ENCODE assay signal across 8 cellular contexts in the genomic region with DNA sequence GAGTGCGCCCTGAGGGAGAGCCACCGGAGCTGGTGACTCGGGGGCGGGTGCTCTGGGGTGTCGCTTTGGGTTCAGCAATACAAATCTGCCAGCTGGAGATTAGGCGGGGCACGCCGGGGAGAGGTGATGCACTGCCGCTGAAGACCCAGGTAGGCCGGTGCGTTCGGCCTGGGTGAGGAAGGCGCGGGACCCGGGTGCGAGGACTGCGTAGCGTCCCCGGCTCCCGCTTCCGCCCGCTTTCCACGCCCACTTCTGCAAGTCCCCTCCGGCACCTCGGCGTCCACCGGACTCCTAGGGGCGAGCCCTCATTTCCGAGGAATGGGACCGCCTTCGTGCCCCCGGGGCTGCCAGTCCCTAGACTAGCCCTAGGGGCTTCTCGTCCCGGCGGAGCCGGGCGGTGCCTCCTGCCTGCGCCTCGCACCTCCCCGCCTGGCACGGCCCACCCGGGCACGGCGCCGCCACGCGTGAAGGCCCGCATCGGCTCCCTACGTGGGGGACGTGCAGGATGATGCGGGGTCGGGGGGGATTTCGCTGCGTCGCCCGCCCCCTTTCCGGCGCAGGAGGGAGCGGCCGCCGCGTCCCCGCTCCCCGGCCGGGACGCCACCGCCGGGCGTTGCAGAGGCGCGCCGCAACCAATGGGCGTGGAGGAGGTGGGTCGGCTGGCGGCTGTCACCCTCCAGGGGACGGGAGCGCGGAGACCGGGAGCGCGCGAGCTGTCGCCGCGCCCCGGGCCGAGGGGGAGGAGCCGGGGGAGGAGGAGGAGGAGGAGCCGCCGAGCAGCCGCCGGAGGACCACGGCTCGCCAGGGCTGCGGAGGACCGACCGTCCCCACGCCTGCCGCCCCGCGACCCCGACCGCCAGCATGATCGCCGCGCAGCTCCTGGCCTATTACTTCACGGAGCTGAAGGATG. TPM values are rescaled to one million over a fixed set of nuclear protein-coding genes. Genes with fewer than 3 reads are reported as not detected.
DNase-seq lines count a peak whose midpoint lies in the region; ATAC-seq and TF ChIP-seq lines count a peak whose summit lies in the region.

No MANE protein-coding gene starts in this region.

- in situ Hi-C loops in KBM-7 (cut with MboI; ENCODE audit: low pct_unique_long_range_greater_than_20kb, low sequenced_read_pairs), result no loop called here

- no peaks in the 10 kb centered on the region for H3K9me3 Mint-ChIP-seq in neural progenitor cell

- ATAC-seq in GM21619 (IDR thresholded peaks at IDR 0.05; ENCODE audit: unreplicated experiment) (peak; percentile 79), RWPE2 (ENCODE audit: low read depth) (peak; percentile 74)

- H3K9me2 ChIP-seq in DOHH2 (replicated peaks; ENCODE audit: control insufficient read depth, low read length), result no peaks in the 10 kb centered on the region

- peaks cover 25% of the 10 kb centered on the region for H3K4me1 Mint-ChIP-seq in neural progenitor cell

- H3K36me3 ChIP-seq in DOHH2 (ENCODE audit: control insufficient read depth, low read length), result peaks cover 8% of the 10 kb centered on the region
- H3K36me3 ChIP-seq in RWPE2 (ENCODE audit: low read depth), result peaks cover 7% of the 10 kb centered on the region; the same call in 1 of the 2 replicates
- H3K36me3 ChIP-seq in neural progenitor cell, result no peaks in the 10 kb centered on the region

- peaks cover 9% of the 10 kb centered on the region; the same call in 1 of the 2 replicates for H4K20me1 ChIP-seq in DOHH2 (ENCODE audit: control insufficient read depth, insufficient read depth, low read depth, low read length)
- peaks cover 20% of the 10 kb centered on the region for H4K20me1 ChIP-seq in neural progenitor cell (ENCODE audit: low read depth)

- no peak overlapping the region for H3K27ac Mint-ChIP-seq in neural progenitor cell

- H3K36me3 Mint-ChIP-seq in neural progenitor cell, result no peaks in the 10 kb centered on the region

- peak overlapping the region; percentile 94 for H2AFZ ChIP-seq in neural progenitor cell (replicated peaks)

- H3F3A ChIP-seq in DOHH2 (ENCODE audit: control insufficient read depth, insufficient read depth) (no peaks in the 10 kb centered on the region), neural progenitor cell (ENCODE audit: low read depth) (peaks cover 5% of the 10 kb centered on the region)

- H3K27me3 Mint-ChIP-seq in neural progenitor cell (ENCODE audit: insufficient read depth, low read depth), result peaks cover 8% of the 10 kb centered on the region

- H3K9me3 ChIP-seq in DOHH2 (ENCODE audit: control insufficient read depth, insufficient read depth, low read length) (no peaks in the 10 kb centered on the region), RWPE2 (ENCODE audit: severe bottlenecking) (no peaks in the 10 kb centered on the region), neural progenitor cell (ENCODE audit: low read depth) (no peaks in the 10 kb centered on the region)

- peaks cover 28% of the 10 kb centered on the region for H3K4me1 ChIP-seq in DOHH2 (ENCODE audit: control insufficient read depth, low read length)
- peaks cover 43% of the 10 kb centered on the region for H3K4me1 ChIP-seq in RWPE2 (ENCODE audit: insufficient read depth, poor library complexity, severe bottlenecking)
- peaks cover 11% of the 10 kb centered on the region for H3K4me1 ChIP-seq in neural progenitor cell

- peaks cover 46% of the 10 kb centered on the region for H3K79me2 ChIP-seq in DOHH2 (ENCODE audit: control insufficient read depth, low read length)
- H3K79me2 ChIP-seq in neural progenitor cell (ENCODE audit: low read depth), result peaks cover 43% of the 10 kb centered on the region

- peak; percentile 90 for DNase-seq in KBM-7
- DNase-seq in RWPE2 (ENCODE audit: low spot score), result peak; percentile 86
- peak; percentile 97 for DNase-seq in activated effector memory CD4-positive, alpha-beta T cell treated with anti-CD3 and anti-CD28 coated beads, Interleukin-2, amount 50 U/mL, for 16 hours
- peak; percentile 90 to 95 for DNase-seq in foreskin fibroblast
- DNase-seq in neural progenitor cell (ENCODE audit: low spot score), result peak; percentile 96
- peak; percentile 70 for DNase-seq in stromal cell of bone marrow (ENCODE audit: low read depth)

- peak overlapping the region; percentile 58 for H3K27ac ChIP-seq in DOHH2 (ENCODE audit: low read depth, low read length)
- H3K27ac ChIP-seq in RWPE2 (ENCODE audit: poor library complexity, severe bottlenecking), result peak overlapping the region; percentile 84
- no peak overlapping the region for H3K27ac ChIP-seq in neural progenitor cell

- H3K27me3 ChIP-seq in DOHH2 (ENCODE audit: control insufficient read depth, low read length) (no peaks in the 10 kb centered on the region), RWPE2 (ENCODE audit: insufficient read depth, poor library complexity, severe bottlenecking) (no peaks in the 10 kb centered on the region), neural progenitor cell (no peaks in the 10 kb centered on the region)

- H3K4me3 Mint-ChIP-seq in neural progenitor cell, result peak overlapping the region; percentile 94

- peak overlapping the region; percentile 88 for H3K4me3 ChIP-seq in DOHH2 (ENCODE audit: low read length)
- peak overlapping the region; percentile 92 for H3K4me3 ChIP-seq in RWPE2 (ENCODE audit: severe bottlenecking)
- H3K4me3 ChIP-seq in foreskin fibroblast (ENCODE audit: low read depth in 1 of 2, low read length in 2 of 2), result peak overlapping the region; percentile 76 to 93
- peak overlapping the region; percentile 93 for H3K4me3 ChIP-seq in neural progenitor cell

- TF ChIP-seq CTCF in DOHH2 (IDR thresholded peaks at IDR 0.05; ENCODE audit: low read depth, low read length, poor library complexity, severe bottlenecking) (no peak), RWPE2 (IDR thresholded peaks at IDR 0.05; ENCODE audit: poor library complexity, severe bottlenecking) (no peak), foreskin fibroblast (IDR thresholded peaks at IDR 0.05; ENCODE audit: low read depth, low read length) (no peak), neural progenitor cell (IDR thresholded peaks at IDR 0.05) (peak; percentile 13)

- H3K4me2 ChIP-seq in DOHH2 (ENCODE audit: low read length), result peak overlapping the region; percentile 92
- H3K4me2 ChIP-seq in neural progenitor cell, result peak overlapping the region; percentile 89

- peak overlapping the region; percentile 13 for H3K9ac ChIP-seq in neural progenitor cell

RNA-seq across cellular contexts. Expression of a gene that starts 40.0 kb away (rescaled TPM):
- total RNA-seq in neural progenitor cell (ENCODE audit: low replicate concordance), result 30.1 and 45.8 TPM in 2 replicates
